ENCODE assay signal across 8 cellular contexts in the genomic region with DNA sequence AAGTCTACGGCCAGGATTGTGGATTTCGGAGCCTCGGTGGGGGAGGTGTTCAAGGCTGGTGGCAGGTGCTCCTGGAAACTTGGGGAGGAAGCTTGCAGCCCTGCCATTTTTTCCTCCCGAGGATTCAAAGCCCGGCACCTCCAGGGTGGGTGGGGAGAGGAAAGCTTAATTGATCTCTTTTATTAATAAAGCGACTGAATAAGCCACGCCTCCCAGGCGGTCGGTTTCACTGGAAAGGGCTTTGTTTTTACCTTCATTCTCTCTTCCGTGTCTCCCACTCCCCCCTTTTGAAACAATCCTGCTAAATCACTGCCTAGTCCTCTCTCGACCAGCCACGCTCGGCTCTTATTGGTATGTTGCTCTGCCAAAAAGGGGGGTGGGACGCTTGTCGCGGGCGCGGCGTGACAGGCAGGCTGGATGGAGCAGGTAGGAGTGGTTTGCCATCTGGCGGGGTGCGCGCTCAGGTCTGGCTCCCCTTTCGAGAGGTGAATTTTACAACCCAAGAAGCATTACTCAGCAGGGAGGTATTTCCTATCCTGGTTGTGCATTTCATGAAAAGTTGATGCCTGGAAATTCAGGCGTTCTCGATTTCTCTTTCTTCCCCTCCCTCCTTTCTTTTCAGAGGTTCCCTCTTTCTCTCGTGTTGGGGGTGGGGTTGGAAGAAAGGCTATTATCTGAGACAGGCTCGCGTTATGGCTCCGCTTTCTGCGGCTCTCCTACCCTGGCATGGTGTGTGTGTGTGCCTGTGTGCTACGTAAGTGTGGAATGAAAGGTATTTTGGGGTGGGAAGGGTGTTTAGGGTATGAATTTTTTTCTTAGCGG. TPM values are rescaled to one million over a fixed set of nuclear protein-coding genes. Genes with fewer than 3 reads are reported as not detected.
DNase-seq lines count a peak whose midpoint lies in the region; ATAC-seq and TF ChIP-seq lines count a peak whose summit lies in the region.

No MANE protein-coding gene starts in this region.

- H3K36me3 ChIP-seq in HCT116 (ENCODE audit: control insufficient read depth in 1 of 2, insufficient read depth in 2 of 2, low read length in 2 of 2) (no peaks in the 10 kb centered on the region), NT2/D1 (ENCODE audit: insufficient read depth, insufficient read length, low read length) (no peaks in the 10 kb centered on the region), gastroesophageal sphincter (no peaks in the 10 kb centered on the region), osteoblast (ENCODE audit: insufficient read depth, low read length) (no peaks in the 10 kb centered on the region)

- H3K4me2 ChIP-seq in HCT116 (ENCODE audit: low read length) (peak overlapping the region; percentile 99), osteoblast (ENCODE audit: insufficient read depth, low read length) (peak overlapping the region; percentile 90)

- H3K9ac ChIP-seq in HCT116 (ENCODE audit: low read length) (peak overlapping the region; percentile 63), NT2/D1 (ENCODE audit: insufficient read length, low read depth) (peak overlapping the region; percentile 86)

- RAD21 ChIA-PET in HCT116 (lab: Charles Lee; ENCODE audit: low non-redundant PET in 1 of 2, low total read pairs in 2 of 2, uncharacterized antibody in 2 of 2, unreplicated experiment in 2 of 2) = no interaction called here

- H3K79me2 ChIP-seq in HCT116 (ENCODE audit: insufficient read depth, low read length) = no peaks in the 10 kb centered on the region
- no peaks in the 10 kb centered on the region for H3K79me2 ChIP-seq in osteoblast (ENCODE audit: insufficient read depth, low read length)

- TF ChIP-seq RAD21 in HCT116 (IDR thresholded peaks at IDR 0.05; ENCODE audit: low read depth) = 0 out of 2 replicates have a peak, but pooled peaks have one; percentile 11

- TSS peak; percentile 28 for BruUV-seq in HCT116 (replicated peaks; lab: Mats Ljungman, UMichigan)

- intact Hi-C loops in HCT116 (cut with micrococcal nuclease) = no loop called here

- peaks cover 11 to 21% of the 10 kb centered on the region in 2 experiments; a peak in 3 of 4 replicates for H3K4me1 ChIP-seq in HCT116 (ENCODE audit: control insufficient read depth in 1 of 2, insufficient read depth in 2 of 2, low read length in 2 of 2)
- H3K4me1 ChIP-seq in NT2/D1 (ENCODE audit: insufficient read depth, insufficient read length) = no peaks in the 10 kb centered on the region
- H3K4me1 ChIP-seq in gastroesophageal sphincter = peaks cover 0 to 47% (median 0%) of the 10 kb centered on the region in 3 donors
- H3K4me1 ChIP-seq in osteoblast (ENCODE audit: insufficient read depth, low read length) = peaks cover 17% of the 10 kb centered on the region

- peak overlapping the region; percentile 78 for H3K4me3 ChIP-seq in AG04450 (ENCODE audit: low read depth, low read length)
- H3K4me3 ChIP-seq in HCT116 (replicated peaks in 1 of 2; ENCODE audit: low read depth in 1 of 2, low read length in 2 of 2) = peak overlapping the region; percentile 80 to 81
- H3K4me3 ChIP-seq in NT2/D1 (ENCODE audit: insufficient read length, low read depth) = peak overlapping the region; percentile 69
- H3K4me3 ChIP-seq in gastroesophageal sphincter = peak overlapping the region; percentile 74 to 92
- peak overlapping the region; percentile 80 for H3K4me3 ChIP-seq in osteoblast (ENCODE audit: insufficient read depth, low read length)

- no peak for TF ChIP-seq EP300 in gastroesophageal sphincter (IDR thresholded peaks at IDR 0.05)

- no peak for TF ChIP-seq POLR2A in HCT116 (IDR thresholded peaks at IDR 0.05; ENCODE audit: borderline replicate concordance, extremely low read depth, insufficient read depth, insufficient read length)
- TF ChIP-seq POLR2A in gastroesophageal sphincter (IDR thresholded peaks at IDR 0.05) = no peak

- H3K9me3 ChIP-seq in AG04450 (ENCODE audit: control insufficient read depth, insufficient read depth, low read length) (peaks cover 4% of the 10 kb centered on the region; the same call in 1 of the 2 replicates), HCT116 (ENCODE audit: control insufficient read depth in 1 of 2, insufficient read depth in 1 of 2, low read depth in 1 of 2, low read length in 2 of 2) (no peaks in the 10 kb centered on the region), NT2/D1 (ENCODE audit: insufficient read depth, low read length) (no peaks in the 10 kb centered on the region), gastroesophageal sphincter (no peaks in the 10 kb centered on the region), osteoblast (ENCODE audit: low read depth, low read length) (no peaks in the 10 kb centered on the region)

- no peaks in the 10 kb centered on the region for H3K9me2 ChIP-seq in HCT116 (ENCODE audit: insufficient read depth)

- H4K20me1 ChIP-seq in HCT116 (ENCODE audit: insufficient read depth) = no peaks in the 10 kb centered on the region
- H4K20me1 ChIP-seq in osteoblast (ENCODE audit: insufficient read depth, low read length) = no peaks in the 10 kb centered on the region

- ATAC-seq in HCT116 (peak; percentile 39), gastroesophageal sphincter (no peak), HG02642 (IDR thresholded peaks at IDR 0.05; ENCODE audit: poor library complexity, unreplicated experiment) (no peak), HG03175 (IDR thresholded peaks at IDR 0.05; ENCODE audit: unreplicated experiment) (no peak)

- POLR2A ChIA-PET in AG04450 (lab: Yijun Ruan, JAX) = interaction anchor here (1.1 to 1.2 kb wide), 2 partner anchors 9 to 76 kb away, joined by 3 to 10 read pairs; no protein-coding TSS in a partner anchor
- POLR2A ChIA-PET in HCT116 (lab: Charles Lee) = no interaction called here

- WGBS in gastroesophageal sphincter (ENCODE audit: low coverage in 1 of 2), 2 donors = 0 to 1% methylated on average over 22 to 23 of the region's 32 CpGs

- CTCF ChIA-PET in AG04450 (lab: Charles Lee) (interaction anchor here (1.0 to 3.0 kb wide), 3 partner anchors 72 to 136 kb away, joined by 3 to 20 read pairs (median 4); no protein-coding TSS in a partner anchor), HCT116 (lab: Charles Lee) (interaction anchor here (0.8 to 3.4 kb wide), 4 partner anchors 11 to 136 kb away, joined by 3 to 43 read pairs (median 5); no protein-coding TSS in a partner anchor)

- no peak for TF ChIP-seq CTCF in AG04450 (IDR thresholded peaks at IDR 0.05; ENCODE audit: low read depth, low read length)
- no peak for TF ChIP-seq CTCF in HCT116 (IDR thresholded peaks at IDR 0.05 in 2 of 3, conservative IDR thresholded peaks at IDR 0.05 in 1 of 3; ENCODE audit: borderline replicate concordance in 1 of 3, insufficient read depth in 1 of 3, low read depth in 2 of 3, low read length in 2 of 3)
- no peak for TF ChIP-seq CTCF in gastroesophageal sphincter (IDR thresholded peaks at IDR 0.05)
- TF ChIP-seq CTCF in osteoblast (IDR thresholded peaks at IDR 0.05; ENCODE audit: extremely low read depth, low read depth, low read length) = no peak

- DNase-seq in AG04450 (ENCODE audit: low read depth, low spot score) (no peak), HCT116 (ENCODE audit: low read depth, low spot score) (peak; percentile 48), NT2/D1 (ENCODE audit: low read depth, low spot score) (no peak), activated gamma-delta T cell treated with Interleukin-2 at 50 U/mL for 16 hours (peak; percentile 21), osteoblast (ENCODE audit: insufficient read length, low spot score, missing footprints) (peak; percentile 55)

- peaks cover 5% of the 10 kb centered on the region for H3K27me3 ChIP-seq in AG04450 (ENCODE audit: control insufficient read depth, insufficient read depth, low read length)
- H3K27me3 ChIP-seq in HCT116 (ENCODE audit: insufficient read depth, low read length) = no peaks in the 10 kb centered on the region
- H3K27me3 ChIP-seq in NT2/D1 (ENCODE audit: insufficient read depth, insufficient read length) = no peaks in the 10 kb centered on the region
- no peaks in the 10 kb centered on the region for H3K27me3 ChIP-seq in gastroesophageal sphincter
- peaks cover 25% of the 10 kb centered on the region for H3K27me3 ChIP-seq in osteoblast (ENCODE audit: insufficient read depth, low read length)

- H3K27ac ChIP-seq in AG04450 (ENCODE audit: low read depth, low read length) (no peak overlapping the region), HCT116 (ENCODE audit: low read depth, low read length) (peak overlapping the region; percentile 82), gastroesophageal sphincter (peak overlapping the region in 3 of 4 donors; percentile 86 to 89 (median 89)), osteoblast (ENCODE audit: low read depth, low read length) (no peak overlapping the region)

- H2AFZ ChIP-seq in HCT116 (ENCODE audit: low read depth, low read length, poor library complexity, severe bottlenecking) (peak overlapping the region; percentile 36), osteoblast (ENCODE audit: low read length) (peak overlapping the region; percentile 89)

TF ChIP-seq in HCT116, 20 proteins besides CTCF, POLR2A, EP300 and RAD21 (continues in another document):
- TF ChIP-seq EGR1 (IDR thresholded peaks at IDR 0.05; ENCODE audit: low read depth) = no peak
- TF ChIP-seq CEBPB (IDR thresholded peaks at IDR 0.05; ENCODE audit: low read depth) = no peak; the same call in 1 of the 2 replicates
- no peak for TF ChIP-seq CBX3 (IDR thresholded peaks at IDR 0.05; ENCODE audit: low read depth)
- no peak for TF ChIP-seq YY1 (IDR thresholded peaks at IDR 0.05; ENCODE audit: extremely low read depth, insufficient replicate concordance, low read depth, low read length)

RNA-seq across cellular contexts. Expression of a gene that starts 1.4 kb away (rescaled TPM):
- polyA plus RNA-seq in AG04450 (2011; rRNA removed) = 13.5 and 15.0 TPM in 2 replicates
- 21.2 and 25.5 TPM in 2 replicates for polyA minus RNA-seq in AG04450 (2011; rRNA and poly(A)+ RNA removed)
- total RNA-seq in HCT116 (2021; ENCODE audit: unreplicated experiment) = 41.5 TPM
- polyA plus RNA-seq in HCT116 (2012) = 36.1 and 48.4 TPM in 2 replicates
- total RNA-seq in gastroesophageal sphincter = 10 to 100 TPM; 37.0 to 50.9 (median 43.0) TPM
- total RNA-seq in osteoblast = 20.3 and 30.0 TPM in 2 replicates

Comparison
In these comparisons a context has a peak if more than half of its experiments do, and no peak if none do; other contexts are left out.
1. DNase-seq: peak in HCT116 (single experiment), activated gamma-delta T cell treated with Interleukin-2 at 50 U/mL for 16 hours (single experiment) and osteoblast (single experiment); none in AG04450 (single experiment) and NT2/D1 (single experiment).
2. H3K27ac ChIP-seq: peak in HCT116 (single experiment) and gastroesophageal sphincter (3 of 4); none in AG04450 (single experiment) and osteoblast (single experiment).
3. Peak in every context shown above with its lines, with median percentiles within 50 percentile points of each other: H3K4me3 ChIP-seq.